9 cellular contexts compared by ENCODE assay signal in the genomic region with DNA sequence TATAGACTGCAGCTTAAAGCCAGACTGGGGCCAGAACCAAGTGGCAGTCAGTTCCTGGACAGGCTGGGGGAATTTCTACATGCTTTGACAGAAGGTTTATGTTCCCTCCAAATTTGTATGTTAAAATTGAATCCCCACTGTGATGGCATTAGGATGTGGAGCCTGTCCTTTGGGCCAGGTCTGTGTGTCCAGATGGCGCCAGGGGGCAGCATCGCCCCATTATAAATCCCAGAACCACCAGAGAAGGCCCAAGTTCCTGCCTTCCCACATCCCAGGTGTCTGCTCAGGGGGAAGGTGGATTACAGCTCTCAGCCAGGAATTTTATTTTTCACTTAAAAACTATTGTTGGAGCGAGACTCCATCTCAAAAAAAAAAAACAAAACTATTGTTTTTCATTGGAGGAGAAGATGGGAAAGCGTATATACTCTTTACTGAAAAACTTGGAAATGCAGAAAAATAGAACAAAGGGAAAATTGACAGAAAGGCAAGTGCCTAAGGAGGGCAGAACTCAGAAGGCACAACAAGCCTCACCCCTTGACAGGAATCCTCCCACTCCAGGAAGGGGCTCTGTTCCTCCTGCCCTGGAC. TPM values are rescaled to one million over a fixed set of nuclear protein-coding genes. Genes with fewer than 3 reads are reported as not detected.
DNase-seq lines count a peak whose midpoint lies in the region; ATAC-seq and TF ChIP-seq lines count a peak whose summit lies in the region.
"Had no signal": no experiment of that assay in that cellular context is flagged by ENCODE, and none has a peak within 500 bp of the region (broad histone marks: within the 10 kb centered on the region; RNA-seq: fewer than 3 reads in every experiment).

No MANE protein-coding gene starts in this region.

- peak; percentile 52 to 67 for TF ChIP-seq RAD21 in liver (IDR thresholded peaks at IDR 0.05)

- in situ Hi-C loops in transverse colon (cut with MboI; ENCODE audit: low pct_ligation_motif_present in 1 of 4, low pct_unique_long_range_greater_than_20kb in 1 of 4, low sequenced_read_pairs in 3 of 4), result no loop called here

- no peaks in the 10 kb centered on the region for H4K20me1 ChIP-seq in BLaER1

- 0 out of 2 replicates have a peak overlapping the region, but pooled peaks have one; percentile 2 for H3K4me2 ChIP-seq in BLaER1

- TF ChIP-seq POLR2A in transverse colon (IDR thresholded peaks at IDR 0.05), result no peak

- no peak overlapping the region for H3K9ac ChIP-seq in BLaER1
- H3K9ac ChIP-seq in liver (ENCODE audit: low read depth in 1 of 2, low read length in 2 of 2), result no peak overlapping the region

- WGBS in liver, result 72% methylated on average over 4 of the region's 4 CpGs
- WGBS in transverse colon (ENCODE audit: low coverage in 1 of 2), 2 donors, result 59 to 94% methylated on average over 2 to 4 of the region's 4 CpGs

- no peaks in the 10 kb centered on the region for H3K27me3 ChIP-seq in BLaER1
- H3K27me3 ChIP-seq in liver (ENCODE audit: control insufficient read depth in 4 of 4, insufficient read depth in 4 of 4, low read length in 3 of 4), result no peaks in the 10 kb centered on the region
- H3K27me3 ChIP-seq in transverse colon, result no peaks in the 10 kb centered on the region

- no peak for TF ChIP-seq EP300 in transverse colon (IDR thresholded peaks at IDR 0.05; ENCODE audit: low read depth)

- intact Hi-C loops in transverse colon (cut with DNase I; ENCODE audit: low total_unique reads), result no loop called here

- H3K36me3 ChIP-seq in BLaER1 (no peaks in the 10 kb centered on the region), liver (ENCODE audit: control insufficient read depth in 4 of 4, insufficient read depth in 3 of 4, low read depth in 1 of 4, low read length in 3 of 4) (no peaks in the 10 kb centered on the region), transverse colon (no peaks in the 10 kb centered on the region)

- H3K9me3 ChIP-seq in BLaER1, result no peaks in the 10 kb centered on the region
- H3K9me3 ChIP-seq in liver (ENCODE audit: control insufficient read depth in 4 of 4, low read length in 3 of 4), result no peaks in the 10 kb centered on the region
- no peaks in the 10 kb centered on the region for H3K9me3 ChIP-seq in transverse colon

- ATAC-seq in GM19023 (IDR thresholded peaks at IDR 0.05; ENCODE audit: unreplicated experiment) (peak; percentile 48), HG03457 (IDR thresholded peaks at IDR 0.05; ENCODE audit: unreplicated experiment) (no peak)

- H3K4me1 ChIP-seq in BLaER1, result peaks cover 63% of the 10 kb centered on the region
- H3K4me1 ChIP-seq in liver (ENCODE audit: control insufficient read depth in 4 of 4, insufficient read depth in 4 of 4, low read length in 3 of 4), result peaks cover 0 to 2% (median 0%) of the 10 kb centered on the region in 4 donors
- no peaks in the 10 kb centered on the region for H3K4me1 ChIP-seq in transverse colon

- H3K27ac ChIP-seq in BLaER1, result no peak overlapping the region
- no peak overlapping the region for H3K27ac ChIP-seq in liver (ENCODE audit: low read depth in 1 of 2, low read length in 2 of 2)
- no peak overlapping the region for H3K27ac ChIP-seq in transverse colon

- no peak overlapping the region for H3K4me3 ChIP-seq in BLaER1
- H3K4me3 ChIP-seq in liver (ENCODE audit: low read depth in 1 of 3, low read length in 3 of 3), result no peak overlapping the region
- no peak overlapping the region for H3K4me3 ChIP-seq in transverse colon

- DNase-seq in NCI-H1694 (lab: John Stamatoyannopoulos, UW) (peak; percentile 74), T1000 (lab: John Stamatoyannopoulos, UW) (peak; percentile 42), cerebellar cortex (ENCODE audit: low spot score) (peak; percentile 88), transverse colon (peak; percentile 50)

- TF ChIP-seq CTCF in liver (IDR thresholded peaks at IDR 0.05; ENCODE audit: low read depth, low read length, missing input control), result peak; percentile 38
- peak in 2 of 5 experiments; percentile 26 to 30 for TF ChIP-seq CTCF in transverse colon (IDR thresholded peaks at IDR 0.05)

TF ChIP-seq in liver, 16 proteins besides CTCF, POLR2A, EP300 and RAD21:
- TF ChIP-seq, protein P1, sequence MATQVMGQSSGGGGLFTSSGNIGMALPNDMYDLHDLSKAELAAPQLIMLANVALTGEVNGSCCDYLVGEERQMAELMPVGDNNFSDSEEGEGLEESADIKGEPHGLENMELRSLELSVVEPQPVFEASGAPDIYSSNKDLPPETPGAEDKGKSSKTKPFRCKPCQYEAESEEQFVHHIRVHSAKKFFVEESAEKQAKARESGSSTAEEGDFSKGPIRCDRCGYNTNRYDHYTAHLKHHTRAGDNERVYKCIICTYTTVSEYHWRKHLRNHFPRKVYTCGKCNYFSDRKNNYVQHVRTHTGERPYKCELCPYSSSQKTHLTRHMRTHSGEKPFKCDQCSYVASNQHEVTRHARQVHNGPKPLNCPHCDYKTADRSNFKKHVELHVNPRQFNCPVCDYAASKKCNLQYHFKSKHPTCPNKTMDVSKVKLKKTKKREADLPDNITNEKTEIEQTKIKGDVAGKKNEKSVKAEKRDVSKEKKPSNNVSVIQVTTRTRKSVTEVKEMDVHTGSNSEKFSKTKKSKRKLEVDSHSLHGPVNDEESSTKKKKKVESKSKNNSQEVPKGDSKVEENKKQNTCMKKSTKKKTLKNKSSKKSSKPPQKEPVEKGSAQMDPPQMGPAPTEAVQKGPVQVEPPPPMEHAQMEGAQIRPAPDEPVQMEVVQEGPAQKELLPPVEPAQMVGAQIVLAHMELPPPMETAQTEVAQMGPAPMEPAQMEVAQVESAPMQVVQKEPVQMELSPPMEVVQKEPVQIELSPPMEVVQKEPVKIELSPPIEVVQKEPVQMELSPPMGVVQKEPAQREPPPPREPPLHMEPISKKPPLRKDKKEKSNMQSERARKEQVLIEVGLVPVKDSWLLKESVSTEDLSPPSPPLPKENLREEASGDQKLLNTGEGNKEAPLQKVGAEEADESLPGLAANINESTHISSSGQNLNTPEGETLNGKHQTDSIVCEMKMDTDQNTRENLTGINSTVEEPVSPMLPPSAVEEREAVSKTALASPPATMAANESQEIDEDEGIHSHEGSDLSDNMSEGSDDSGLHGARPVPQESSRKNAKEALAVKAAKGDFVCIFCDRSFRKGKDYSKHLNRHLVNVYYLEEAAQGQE (IDR thresholded peaks at IDR 0.05), result no peak
- no peak for TF ChIP-seq YY1 (IDR thresholded peaks at IDR 0.05)
- no peak for TF ChIP-seq RXRA (IDR thresholded peaks at IDR 0.05)
- no peak for TF ChIP-seq FOXA2 (IDR thresholded peaks at IDR 0.05)
- TF ChIP-seq ATF3 (IDR thresholded peaks at IDR 0.05), result no peak
- TF ChIP-seq ZBTB33 (IDR thresholded peaks at IDR 0.05), result no peak
- no peak for TF ChIP-seq GABPA (IDR thresholded peaks at IDR 0.05 in 1 of 2, conservative IDR thresholded peaks at IDR 0.05 in 1 of 2)
- TF ChIP-seq TAF1 (conservative IDR thresholded peaks at IDR 0.05), result no peak
- TF ChIP-seq FOXA1 (IDR thresholded peaks at IDR 0.05), result no peak
- no peak for TF ChIP-seq SP1 (IDR thresholded peaks at IDR 0.05)
- TF ChIP-seq HNF4G (IDR thresholded peaks at IDR 0.05), result no peak

RNA-seq across cellular contexts. Expression of gene IL3, which starts 5.0 kb away (rescaled TPM):
- total RNA-seq in liver (not detected), transverse colon (not detected)
- not detected for polyA plus RNA-seq in liver
- total RNA-seq: mononuclear cell had no signal

RNA-seq across cellular contexts. Expression of gene CSF2, which starts 8.1 kb away (rescaled TPM):
- not detected for total RNA-seq in liver
- polyA plus RNA-seq in liver, result not detected
- not detected for total RNA-seq in transverse colon

RNA-seq across cellular contexts. Expression of gene ACSL6, which starts 54.0 kb away (rescaled TPM):
- total RNA-seq in liver (100 to 1,000 TPM in 1 of 2 donors, 1 to 10 TPM in 1; 7.4 to 129 TPM), transverse colon (under 1 TPM in 2 of 4 donors, not detected in 2; 0.41 to 0.64 TPM)
- polyA plus RNA-seq in liver, result 1 to 10 TPM in 1 of 2 donors, under 1 TPM in 1; 0.89 to 1.8 TPM

Comparison
In these comparisons a context has a peak if more than half of its experiments do, and no peak if none do; other contexts are left out.
1. RNA of gene ACSL6, which starts 54.0 kb away (total RNA-seq): 7.4 to 129 TPM in liver; 0.41 to 0.64 TPM in transverse colon; every median in the first group is over 4 times any median in the second.
2. Peak in every context shown above with its lines, with median percentiles within 50 percentile points of each other: DNase-seq.